In genomic region chr5:141519605-141520288, GRCh38 we compare ENCODE assay signal across 18 cellular contexts. TPM values are rescaled to one million over a fixed set of nuclear protein-coding genes. Genes with fewer than 3 reads are reported as not detected.
A peak's percentile ranks its signal among the peaks of the same experiment; 100 is the strongest.
DNase-seq lines count a peak whose midpoint lies in the region; ATAC-seq and TF ChIP-seq lines count a peak whose summit lies in the region.
"Had no signal": no experiment of that assay in that cellular context is flagged by ENCODE, and none has a peak within 500 bp of the region (broad histone marks: within the 10 kb centered on the region; RNA-seq: fewer than 3 reads in every experiment).

No MANE protein-coding gene starts in this region.

- POLR2A ChIA-PET in SK-N-SH (lab: Yijun Ruan, JAX) = no interaction called here
- POLR2A ChIA-PET in Panc1 (lab: Charles Lee) = no interaction called here

- intact Hi-C loops in Panc1 (cut with micrococcal nuclease; ENCODE audit: unreplicated experiment) = loop anchor here (10.0 kb wide), 1 partner anchor 165 kb away; the partner anchor contains the start of genes PCDHGA4, PCDHGB1 and PCDHGB2
- intact Hi-C loops in esophagus squamous epithelium (cut with DNase I) = loop anchor here (5.0 to 10.0 kb wide), 2 partner anchors 38 to 105 kb away; partner anchors contain the start of genes PCDHGA10 and PCDHGB7

- H3K4me1 ChIP-seq in SK-N-SH (ENCODE audit: control insufficient read depth in 1 of 2, insufficient read depth in 2 of 2, low read depth in 1 of 2, low read length in 1 of 2) (peaks cover 52 to 75% of the 10 kb centered on the region in 2 experiments), Panc1 (ENCODE audit: control insufficient read depth, insufficient read depth, low read length) (peaks cover 43% of the 10 kb centered on the region), esophagus squamous epithelium (peaks cover 20 to 99% (median 82%) of the 10 kb centered on the region in 3 donors)

- H3F3A ChIP-seq in SK-N-SH (replicated peaks; ENCODE audit: insufficient read depth) = peaks cover 48% of the 10 kb centered on the region

- in situ Hi-C loops in Panc1 (cut with HindIII; ENCODE audit: low pct_unique_long_range_greater_than_20kb, low sequenced_read_pairs) = no loop called here

- TF ChIP-seq EP300 in SK-N-SH (IDR thresholded peaks at IDR 0.05; ENCODE audit: borderline replicate concordance in 1 of 2, low read depth in 1 of 2, low read length in 1 of 2) = no peak

- H3K9me2 ChIP-seq in SK-N-SH = no peaks in the 10 kb centered on the region

- no peak overlapping the region for H3K4me2 ChIP-seq in SK-N-SH

- no peak overlapping the region for H3K4me3 ChIP-seq in SK-N-SH (ENCODE audit: low read depth in 2 of 2, low read length in 1 of 2)
- H3K4me3 ChIP-seq in Panc1 (ENCODE audit: low read depth in 2 of 2, low read length in 2 of 2) = no peak overlapping the region
- no peak overlapping the region for H3K4me3 ChIP-seq in esophagus squamous epithelium
- H3K4me3 ChIP-seq in skin epidermis = no peak overlapping the region

- no peaks in the 10 kb centered on the region for H4K20me1 ChIP-seq in SK-N-SH (ENCODE audit: insufficient read depth)

- CTCF ChIA-PET in SK-N-SH (lab: Yijun Ruan, JAX) = interaction anchor here (0.6 to 13.1 kb wide), 6 partner anchors 11 to 435 kb away, joined by 3 to 191 read pairs (median 6); partner anchors contain the start of genes PCDHGC3 and TAF7
- CTCF ChIA-PET in Panc1 (lab: Charles Lee) = no interaction called here

- DNase-seq in SK-N-SH (no peak), Panc1 (ENCODE audit: low read depth, low spot score) (no peak), esophagus squamous epithelium (lab: John Stamatoyannopoulos, UW) (no peak), T1000 (lab: John Stamatoyannopoulos, UW) (no peak), retina (no peak), Ammon's horn (ENCODE audit: low spot score) (no peak)
- DNase-seq: activated CD8-positive, alpha-beta T cell treated with anti-CD3 and anti-CD28 coated beads, Interleukin-2, amount 10 ng/mL, durations not matched to agents 7 days and 5 days; activated gamma-delta T cell treated with Interleukin-2 at 50 U/mL for 16 hours; Caco-2; cerebellar nuclear complex; KBM-7; NCI-H2029 treated with DMSO at 0.1 percent for 48 hours; NK-92 treated with Interleukin-12 subunit alpha and Interleukin-12 subunit beta, amount 100 ng/mL, for 24 hours; small intestine; T-helper 2 cell had no signal

- H3K79me2 ChIP-seq in SK-N-SH (ENCODE audit: insufficient read depth) = peaks cover 22% of the 10 kb centered on the region

- TF ChIP-seq POLR2A in esophagus squamous epithelium (IDR thresholded peaks at IDR 0.05) = no peak

- ATAC-seq in SK-N-SH treated with all-trans-retinoic acid at 6 μM for 48 hours (no peak), Panc1 (no peak)
- ATAC-seq: activated CD8-positive, alpha-beta T cell treated with anti-CD3 and anti-CD28 coated beads, Interleukin-2, amount 10 ng/mL, durations not matched to agents 7 days and 5 days had no signal

- WGBS in SK-N-SH (ENCODE audit: low lambda C conversion rate) = 100% methylated on average over 2 of the region's 2 CpGs
- 55 to 59% methylated on average over 2 of the region's 2 CpGs for WGBS in esophagus squamous epithelium, 2 donors

- no peaks in the 10 kb centered on the region for H3K9me3 ChIP-seq in SK-N-SH
- no peaks in the 10 kb centered on the region; the same call in 1 of the 2 replicates for H3K9me3 ChIP-seq in Panc1 (ENCODE audit: control insufficient read depth, insufficient read depth, low read depth, low read length)
- no peaks in the 10 kb centered on the region for H3K9me3 ChIP-seq in esophagus squamous epithelium
- H3K9me3 ChIP-seq: Caco-2 had no signal

- TF ChIP-seq RAD21 in SK-N-SH (IDR thresholded peaks at IDR 0.05; ENCODE audit: low read length) = no peak

- no peak overlapping the region for H3K9ac ChIP-seq in SK-N-SH

- no TSS peak for BruUV-seq in Panc1 (replicated peaks; lab: Mats Ljungman, UMichigan)

- H3K27me3 ChIP-seq in SK-N-SH (ENCODE audit: insufficient read depth) (no peaks in the 10 kb centered on the region), Panc1 (ENCODE audit: control insufficient read depth, insufficient read depth, low read length) (no peaks in the 10 kb centered on the region), esophagus squamous epithelium (no peaks in the 10 kb centered on the region)

- H2AFZ ChIP-seq in SK-N-SH (ENCODE audit: low read depth) = no peak overlapping the region

- no peak for TF ChIP-seq CTCF in SK-N-SH (IDR thresholded peaks at IDR 0.05)
- TF ChIP-seq CTCF in Panc1 (IDR thresholded peaks at IDR 0.05) = no peak
- no peak for TF ChIP-seq CTCF in esophagus squamous epithelium (IDR thresholded peaks at IDR 0.05)

- H3K36me3 ChIP-seq in SK-N-SH (replicated peaks in 1 of 2; ENCODE audit: control insufficient read depth in 1 of 2, insufficient read depth in 2 of 2, low read length in 1 of 2) = peaks cover 31 to 34% of the 10 kb centered on the region in 2 experiments
- H3K36me3 ChIP-seq in Panc1 (ENCODE audit: control insufficient read depth, insufficient read depth, low read length) = peaks cover 5% of the 10 kb centered on the region
- H3K36me3 ChIP-seq in esophagus squamous epithelium = peaks cover 0 to 65% (median 11%) of the 10 kb centered on the region in 3 donors

- H3K27ac ChIP-seq in SK-N-SH (ENCODE audit: low read depth in 2 of 2, low read length in 1 of 2) (peak overlapping the region; percentile 35 to 99), Panc1 (ENCODE audit: low read length) (peak overlapping the region; percentile 86), esophagus squamous epithelium (peak overlapping the region; percentile 83 to 95 (median 90)), skin epidermis (peak overlapping the region in 20 of 21 experiments; percentile 4 to 87 (median 73))

TF ChIP-seq in SK-N-SH, 30 proteins besides CTCF, POLR2A, EP300 and RAD21:
- TF ChIP-seq SIN3A (IDR thresholded peaks at IDR 0.05; ENCODE audit: borderline replicate concordance, low read depth, low read length) (no peak), MEF2A (IDR thresholded peaks at IDR 0.05; ENCODE audit: borderline replicate concordance, low read depth) (no peak), MAX (IDR thresholded peaks at IDR 0.05; ENCODE audit: low read depth) (no peak), RXRA (IDR thresholded peaks at IDR 0.05; ENCODE audit: borderline replicate concordance, low read depth) (no peak)

TF ChIP-seq in SK-N-SH treated with all-trans-retinoic acid at 6 μM for 48 hours, 23 proteins besides CTCF, POLR2A, EP300 and RAD21 (continues in another document):
- TF ChIP-seq BACH2 (CRISPR knock-in tag; IDR thresholded peaks at IDR 0.05; ENCODE audit: borderline replicate concordance) = no peak
- TF ChIP-seq TOX (CRISPR knock-in tag; IDR thresholded peaks at IDR 0.05; ENCODE audit: borderline replicate concordance) = no peak
- TF ChIP-seq OSR1 (CRISPR knock-in tag; IDR thresholded peaks at IDR 0.05) = no peak
- TF ChIP-seq TCF4 (CRISPR knock-in tag; IDR thresholded peaks at IDR 0.05; ENCODE audit: borderline replicate concordance) = no peak
- TF ChIP-seq ZNF70 (CRISPR knock-in tag; IDR thresholded peaks at IDR 0.05) = no peak
- TF ChIP-seq GLIS3 (CRISPR knock-in tag; IDR thresholded peaks at IDR 0.05) = no peak
- TF ChIP-seq PPARA (CRISPR knock-in tag; IDR thresholded peaks at IDR 0.05; ENCODE audit: borderline replicate concordance) = no peak
- TF ChIP-seq CSRNP3 (CRISPR knock-in tag; IDR thresholded peaks at IDR 0.05) = no peak
- TF ChIP-seq ISL1 (CRISPR knock-in tag; IDR thresholded peaks at IDR 0.05) = no peak
- no peak for TF ChIP-seq CREB5 (CRISPR knock-in tag; IDR thresholded peaks at IDR 0.05; ENCODE audit: low read depth)
- TF ChIP-seq ZC3H10 (CRISPR knock-in tag; IDR thresholded peaks at IDR 0.05) = no peak

RNA-seq across cellular contexts. Expression of gene PCDHGC5, which starts 30.9 kb away (rescaled TPM):
- 1.9 and 2.0 TPM in 2 replicates for polyA plus RNA-seq in SK-N-SH (2012; rRNA removed)
- polyA plus RNA-seq in SK-N-SH (2012; cell fraction: cytosol; rRNA removed) = 0.99 and 1.3 TPM in 2 replicates
- polyA plus RNA-seq in SK-N-SH (2012; cell fraction: nucleus; rRNA removed) = 7.5 and 8.1 TPM in 2 replicates
- total RNA-seq in Panc1 (2021; ENCODE audit: unreplicated experiment) (0.36 TPM), esophagus squamous epithelium (1 to 10 TPM in 3 of 4 donors, under 1 TPM in 1; 0.26 to 1.7 (median 1.5) TPM)
- polyA plus RNA-seq in Panc1 (2012; ENCODE audit: insufficient read length) = 0.15 TPM
- total RNA-seq: activated CD8-positive, alpha-beta T cell treated with anti-CD3 and anti-CD28 coated beads, Interleukin-2, amount 10 ng/mL, durations not matched to agents 7 days and 5 days had no signal

RNA-seq across cellular contexts. Expression of gene PCDHGC4, which starts 34.9 kb away (rescaled TPM):
- 0.53 and 0.78 TPM in 2 replicates for polyA plus RNA-seq in SK-N-SH (2012; rRNA removed)
- 0.27 and 0.50 TPM in 2 replicates for polyA plus RNA-seq in SK-N-SH (2012; cell fraction: cytosol; rRNA removed)
- polyA plus RNA-seq in SK-N-SH (2012; cell fraction: nucleus; rRNA removed) = 2.4 and 2.6 TPM in 2 replicates
- total RNA-seq in Panc1 (2021; ENCODE audit: unreplicated experiment) = 0.57 TPM
- polyA plus RNA-seq in Panc1 (2012; ENCODE audit: insufficient read length) = 0.16 TPM
- total RNA-seq in esophagus squamous epithelium = 1 to 10 TPM in 3 of 4 donors, under 1 TPM in 1; 0.21 to 3.3 (median 2.1) TPM
- total RNA-seq: A172; activated CD8-positive, alpha-beta T cell treated with anti-CD3 and anti-CD28 coated beads, Interleukin-2, amount 10 ng/mL, durations not matched to agents 7 days and 5 days had no signal

RNA-seq across cellular contexts. Expression of gene PCDHGC3, which starts 44.0 kb away (rescaled TPM):
- polyA plus RNA-seq in SK-N-SH (2012; rRNA removed) = 55.8 and 97.0 TPM in 2 replicates
- polyA plus RNA-seq in SK-N-SH (2012; cell fraction: cytosol; rRNA removed) = 63.1 and 99.3 TPM in 2 replicates
- polyA plus RNA-seq in SK-N-SH (2012; cell fraction: nucleus; rRNA removed) = 87.3 and 94.5 TPM in 2 replicates
- total RNA-seq in Panc1 (2021; ENCODE audit: unreplicated experiment) (54.1 TPM), esophagus squamous epithelium (10 to 100 TPM; 36.6 to 52.5 (median 38.6) TPM)
- 56.9 TPM for polyA plus RNA-seq in Panc1 (2012; ENCODE audit: insufficient read length)
- total RNA-seq: activated CD8-positive, alpha-beta T cell treated with anti-CD3 and anti-CD28 coated beads, Interleukin-2, amount 10 ng/mL, durations not matched to agents 7 days and 5 days had no signal
